ENCODE assay signal across 8 cellular contexts in genomic region chr19:4910594-4911273, GRCh38. TPM values are rescaled to one million over a fixed set of nuclear protein-coding genes. Genes with fewer than 3 reads are reported as not detected.
DNase-seq lines count a peak whose midpoint lies in the region; ATAC-seq and TF ChIP-seq lines count a peak whose summit lies in the region.

No MANE protein-coding gene starts in this region.

- H3K4me1 Mint-ChIP-seq in MCF 10A (ENCODE audit: insufficient read depth, unreplicated experiment) = peaks cover 26% of the 10 kb centered on the region

- H3K27me3 ChIP-seq in OCI-LY1 (ENCODE audit: insufficient read depth, low read length) = no peaks in the 10 kb centered on the region
- H3K27me3 ChIP-seq in lower lobe of right lung (ENCODE audit: low read depth) = peaks cover 13% of the 10 kb centered on the region
- H3K27me3 ChIP-seq in tibial artery = peaks cover 0 to 20% of the 10 kb centered on the region in 2 donors

- H3K36me3 ChIP-seq in OCI-LY1 (ENCODE audit: insufficient read depth, low read length) = peaks cover 53% of the 10 kb centered on the region
- H3K36me3 ChIP-seq in lower lobe of right lung = no peaks in the 10 kb centered on the region
- no peaks in the 10 kb centered on the region for H3K36me3 ChIP-seq in tibial artery

- POLR2A ChIA-PET in MCF 10A (lab: Yijun Ruan, JAX) = interaction anchor here (0.6 to 5.8 kb wide), 15 partner anchors 12 to 713 kb away, joined by 3 to 98 read pairs (median 9); partner anchors contain the start of genes DPP9, KDM4B, PLIN3 and SAFB

- H3K4me3 Mint-ChIP-seq in MCF 10A (ENCODE audit: unreplicated experiment) = peak overlapping the region; percentile 65

- H3K27ac ChIP-seq in OCI-LY1 (ENCODE audit: low read depth, low read length, poor library complexity, severe bottlenecking) (peak overlapping the region; percentile 75), lower lobe of right lung (no peak overlapping the region), tibial artery (peak overlapping the region in 1 of 2 donors; percentile 64)

- no peaks in the 10 kb centered on the region for H3K27me3 Mint-ChIP-seq in MCF 10A (ENCODE audit: insufficient read depth, unreplicated experiment)

- peak; percentile 20 for DNase-seq in stimulated activated naive CD4-positive, alpha-beta T cell treated with Interleukin-2 at 50 U/mL for 16 hours (lab: John Stamatoyannopoulos, UW)
- DNase-seq in stimulated activated naive CD4-positive, alpha-beta T cell (lab: John Stamatoyannopoulos, UW) = no peak
- DNase-seq in MCF 10A (ENCODE audit: unreplicated experiment) = peak; percentile 66
- no peak for DNase-seq in lower lobe of right lung
- DNase-seq in tibial artery = no peak
- no peak for DNase-seq in NCI-H1694 (lab: John Stamatoyannopoulos, UW)

- no peaks in the 10 kb centered on the region for H3K9me2 ChIP-seq in OCI-LY1 (ENCODE audit: low read depth, low read length)

- no peak for TF ChIP-seq CTCF in OCI-LY1 (IDR thresholded peaks at IDR 0.05; ENCODE audit: low read length)
- no peak for TF ChIP-seq CTCF in MCF 10A (IDR thresholded peaks at IDR 0.05; ENCODE audit: unreplicated experiment)
- TF ChIP-seq CTCF in lower lobe of right lung (IDR thresholded peaks at IDR 0.05) = no peak
- TF ChIP-seq CTCF in tibial artery (IDR thresholded peaks at IDR 0.05) = no peak

- BruUV-seq in MCF 10A (replicated peaks; lab: Mats Ljungman, UMichigan) = no TSS peak

- H3K4me1 ChIP-seq in OCI-LY1 (ENCODE audit: insufficient read depth, low read length, severe bottlenecking) = peaks cover 47% of the 10 kb centered on the region
- peaks cover 31% of the 10 kb centered on the region for H3K4me1 ChIP-seq in lower lobe of right lung
- H3K4me1 ChIP-seq in tibial artery = peaks cover 0 to 35% (median 31%) of the 10 kb centered on the region in 4 donors

- H3F3A ChIP-seq in OCI-LY1 (ENCODE audit: insufficient read depth, low read length) = 0 out of 2 replicates have a peak, but pooled peaks cover 3% of the 10 kb centered on the region

- H2AFZ ChIP-seq in OCI-LY1 (ENCODE audit: low read length) = no peak overlapping the region

- ATAC-seq in lower lobe of right lung = no peak
- ATAC-seq in HG02970 (IDR thresholded peaks at IDR 0.05; ENCODE audit: low FRiP score, unreplicated experiment) = no peak

- H3K36me3 Mint-ChIP-seq in MCF 10A (ENCODE audit: insufficient read depth, unreplicated experiment) = peaks cover 6% of the 10 kb centered on the region

- CTCF ChIA-PET in MCF 10A (lab: Yijun Ruan, JAX) = interaction anchor here (0.5 to 4.5 kb wide), 17 partner anchors 8 to 626 kb away, joined by 3 to 93 read pairs (median 4); partner anchors contain the start of genes ARRDC5 and PLIN3

- H3K9me3 ChIP-seq in OCI-LY1 (ENCODE audit: low read length) (no peaks in the 10 kb centered on the region), lower lobe of right lung (no peaks in the 10 kb centered on the region), tibial artery (no peaks in the 10 kb centered on the region)

- peak overlapping the region; percentile 90 for H3K4me2 ChIP-seq in OCI-LY1 (ENCODE audit: low read length)

- H3K4me3 ChIP-seq in OCI-LY1 (ENCODE audit: low read depth, low read length, poor library complexity, severe bottlenecking) = peak overlapping the region; percentile 76
- H3K4me3 ChIP-seq in lower lobe of right lung = peak overlapping the region; percentile 72
- peak overlapping the region; percentile 59 to 60 for H3K4me3 ChIP-seq in tibial artery

- H4K20me1 ChIP-seq in OCI-LY1 (ENCODE audit: insufficient read depth, low read length) = no peaks in the 10 kb centered on the region

- peak overlapping the region; percentile 84 for H3K9ac ChIP-seq in OCI-LY1 (ENCODE audit: low read length)

- no peaks in the 10 kb centered on the region for H3K9me3 Mint-ChIP-seq in MCF 10A (ENCODE audit: unreplicated experiment)

- H3K27ac Mint-ChIP-seq in MCF 10A (ENCODE audit: low read depth, unreplicated experiment) = peak overlapping the region; percentile 85

- intact Hi-C loops in MCF 10A (cut with micrococcal nuclease) = loop anchor here (5.0 to 10.0 kb wide), 2 partner anchors 62 to 186 kb away; partner anchors contain the start of gene DPP9
- intact Hi-C loops in lower lobe of right lung (cut with DNase I) = no loop called here
- intact Hi-C loops in tibial artery (cut with DNase I; ENCODE audit: low total_unique reads) = loop anchor here (2.0 to 5.0 kb wide), 2 partner anchors 40 to 98 kb away; no protein-coding TSS in a partner anchor

- H3K79me2 ChIP-seq in OCI-LY1 (ENCODE audit: insufficient read depth, low read length) = peaks cover 52% of the 10 kb centered on the region

RNA-seq across cellular contexts. Expression of gene UHRF1, which starts 1.4 kb away (rescaled TPM):
- total RNA-seq in MCF 10A (2022) = 11.2 and 16.0 TPM in 2 replicates
- total RNA-seq in lower lobe of right lung = 1.3 TPM

RNA-seq across cellular contexts. Expression of gene ARRDC5, which starts 8.0 kb away (rescaled TPM):
- total RNA-seq in MCF 10A (2022) (not detected in 2 replicates), lower lobe of right lung (0.83 TPM)

RNA-seq across cellular contexts. Expression of gene PLIN3, which starts 43.3 kb away (rescaled TPM):
- 64.3 and 71.7 TPM in 2 replicates for total RNA-seq in MCF 10A (2022)
- 44.5 TPM for total RNA-seq in lower lobe of right lung

RNA-seq across cellular contexts. Expression of gene KDM4B, which starts 58.2 kb away (rescaled TPM):
- 34.4 and 36.3 TPM in 2 replicates for total RNA-seq in MCF 10A (2022)
- total RNA-seq in lower lobe of right lung = 40.3 TPM

Comparison
In these comparisons a context has a peak if more than half of its experiments do, and no peak if none do; other contexts are left out.
1. DNase-seq: peak in stimulated activated naive CD4-positive, alpha-beta T cell treated with Interleukin-2 at 50 U/mL for 16 hours (single experiment) and MCF 10A (single experiment); none in stimulated activated naive CD4-positive, alpha-beta T cell (0 of 6), lower lobe of right lung (single experiment), tibial artery (0 of 2) and NCI-H1694 (single experiment).
2. Peak in every context shown above with its lines, with median percentiles within 50 percentile points of each other: H3K4me3 ChIP-seq.